ENCODE assay signal across 13 cellular contexts in genomic region chrX:56343231-56343630, GRCh38.
"Had no signal": no experiment of that assay in that cellular context is flagged by ENCODE, and none has a peak within 500 bp of the region (broad histone marks: within the 10 kb centered on the region; RNA-seq: fewer than 3 reads in every experiment).

No MANE protein-coding gene starts in this region.

- H3K4me1 ChIP-seq: sigmoid colon, upper lobe of left lung had no signal

- H3K27ac ChIP-seq: sigmoid colon, upper lobe of left lung had no signal

- H3K36me3 ChIP-seq: sigmoid colon, upper lobe of left lung had no signal

- H3K27me3 ChIP-seq: sigmoid colon, upper lobe of left lung had no signal

- H3K4me1 Mint-ChIP-seq: nephron progenitor cell had no signal

- DNase-seq: activated CD4-positive, CD25-positive, alpha-beta regulatory T cell; activated effector memory CD4-positive, alpha-beta T cell treated with Interleukin-2 at 50 U/mL for 16 hours; activated T-cell treated with anti-CD3 and anti-CD28 coated beads for 4 hours; anterior cingulate cortex; mucosa of descending colon; nephron progenitor cell; sigmoid colon; stimulated activated CD4-positive, alpha-beta T cell treated with anti-CD3 and anti-CD28 coated beads, Interleukin-4, amount 100 ng/mL, for 1 hour; stimulated activated CD8-positive, alpha-beta memory T cell treated with anti-CD3 and anti-CD28 coated beads, Interleukin-4, amount 100 ng/mL, for 48 hours; upper lobe of left lung had no signal

- ATAC-seq: mucosa of descending colon had no signal

- H3K27ac Mint-ChIP-seq: nephron progenitor cell; stimulated activated naive CD8-positive, alpha-beta T cell treated with anti-CD3 and anti-CD28 coated beads, Interleukin-15, Interleukin-2, amounts not matched to agents 100 ng/mL and 50 ng/mL, for 24 hours had no signal

- H3K9me3 ChIP-seq: mucosa of descending colon, sigmoid colon had no signal

- H3K27me3 Mint-ChIP-seq: activated naive CD8-positive, alpha-beta T cell; stimulated activated naive CD8-positive, alpha-beta T cell treated with anti-CD3 and anti-CD28 coated beads, Interleukin-15, Interleukin-2, amounts not matched to agents 100 ng/mL and 50 ng/mL, for 24 hours had no signal

- H3K4me3 ChIP-seq: mucosa of descending colon, sigmoid colon, upper lobe of left lung had no signal

- H3K4me3 Mint-ChIP-seq: nephron progenitor cell; stimulated activated naive CD8-positive, alpha-beta T cell treated with anti-CD3 and anti-CD28 coated beads, Interleukin-15, Interleukin-2, amounts not matched to agents 100 ng/mL and 50 ng/mL, for 24 hours had no signal

- FAIRE-seq: TTC549 had no signal
